ENCODE assay signal across 9 cellular contexts in the genomic region with DNA sequence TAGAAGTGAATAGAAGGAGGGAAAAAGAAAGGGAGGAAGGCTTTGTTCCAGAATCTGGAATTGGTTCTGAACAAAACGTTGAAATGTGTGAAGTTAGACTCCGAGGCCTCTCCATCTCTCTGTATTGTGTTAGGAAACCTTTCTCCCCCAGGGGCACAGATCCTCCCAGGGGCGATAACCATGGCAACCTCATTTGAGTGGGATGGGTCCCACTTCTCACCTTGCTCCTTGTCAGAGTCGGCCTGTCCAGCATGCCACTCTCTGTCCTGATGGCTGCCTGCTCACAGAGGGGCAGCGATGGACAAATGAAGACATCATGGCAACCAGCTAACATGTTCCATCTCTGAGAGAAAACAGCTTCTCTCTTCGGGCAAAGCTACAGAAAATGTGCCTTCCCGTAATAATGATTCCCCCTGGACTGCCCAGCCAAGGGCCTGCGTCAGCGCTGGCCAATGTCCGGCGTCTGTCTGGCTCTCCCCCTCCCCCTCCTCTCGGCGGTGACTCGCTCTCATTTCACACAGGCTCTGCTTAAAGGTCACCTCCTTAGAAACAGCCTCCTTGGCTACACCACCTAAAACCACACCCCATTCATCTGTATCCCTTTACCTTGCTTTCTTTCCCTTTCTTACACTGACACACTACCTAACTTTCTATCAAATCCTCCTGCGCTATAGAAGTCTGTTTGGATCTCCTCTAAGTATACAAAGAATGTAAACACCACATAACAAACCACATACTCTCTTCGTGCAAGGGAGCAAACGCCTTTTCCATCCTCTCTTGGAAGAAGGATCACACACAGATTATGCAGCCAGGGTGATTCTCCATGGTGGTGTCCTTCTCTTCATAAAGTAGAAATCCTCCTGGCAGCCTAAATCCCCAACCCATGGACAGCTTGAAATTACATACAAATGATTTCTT. TPM values are rescaled to one million over a fixed set of nuclear protein-coding genes. Genes with fewer than 3 reads are reported as not detected.
DNase-seq lines count a peak whose midpoint lies in the region; ATAC-seq and TF ChIP-seq lines count a peak whose summit lies in the region.
"Had no signal": no experiment of that assay in that cellular context is flagged by ENCODE, and none has a peak within 500 bp of the region (broad histone marks: within the 10 kb centered on the region; RNA-seq: fewer than 3 reads in every experiment).

No MANE protein-coding gene starts in this region.

- POLR2A ChIA-PET in naive thymus-derived CD4-positive, alpha-beta T cell (lab: Charles Lee) = interaction anchor here (1.3 kb wide), 1 partner anchor 11 kb away, joined by 3 read pairs; no protein-coding TSS in a partner anchor
- POLR2A ChIA-PET in RWPE1 (lab: Yijun Ruan, JAX; ENCODE audit: low non-redundant PET) = no interaction called here

- no peak for TF ChIP-seq POLR2A in esophagus muscularis mucosa (IDR thresholded peaks at IDR 0.05; ENCODE audit: low read depth)

- H3K9me3 Mint-ChIP-seq in naive thymus-derived CD4-positive, alpha-beta T cell = peaks cover 0 to 11% (median 2%) of the 10 kb centered on the region in 11 donors

- H3K27ac ChIP-seq in ACC112 (ENCODE audit: low read depth, low read length) (peak overlapping the region; percentile 39; the same call in 1 of the 2 replicates), esophagus muscularis mucosa (replicated peaks in 1 of 4) (peak overlapping the region; percentile 85 to 89 (median 86)), RWPE1 (no peak overlapping the region)
- H3K27ac ChIP-seq in naive thymus-derived CD4-positive, alpha-beta T cell (ENCODE audit: low read depth, low read length) = no peak overlapping the region

- H3K4me3 Mint-ChIP-seq in naive thymus-derived CD4-positive, alpha-beta T cell = no peak overlapping the region
- H3K4me3 Mint-ChIP-seq: activated naive CD8-positive, alpha-beta T cell treated with anti-CD3 and anti-CD28 coated beads, Interleukin-2, amount 10 ng/mL, durations not matched to agents 7 days and 5 days had no signal

- peaks cover 0 to 4% (median 0%) of the 10 kb centered on the region in 5 donors for H3K27me3 Mint-ChIP-seq in naive thymus-derived CD4-positive, alpha-beta T cell
- H3K27me3 Mint-ChIP-seq: activated naive CD8-positive, alpha-beta T cell treated with anti-CD3 and anti-CD28 coated beads, Interleukin-2, amount 10 ng/mL, durations not matched to agents 7 days and 5 days had no signal

- H3K36me3 ChIP-seq in ACC112 (ENCODE audit: insufficient read depth, low read length) (no peaks in the 10 kb centered on the region), esophagus muscularis mucosa (no peaks in the 10 kb centered on the region)
- no peaks in the 10 kb centered on the region for H3K36me3 ChIP-seq in naive thymus-derived CD4-positive, alpha-beta T cell (ENCODE audit: control insufficient read depth in 2 of 3, insufficient read depth in 3 of 3, low read length in 3 of 3)

- H3K79me2 ChIP-seq in ACC112 (ENCODE audit: control insufficient read depth, insufficient read depth, low read length, unreplicated experiment) = no peaks in the 10 kb centered on the region

- H3K4me1 ChIP-seq in ACC112 (ENCODE audit: control insufficient read depth, insufficient read depth, low read length, unreplicated experiment) (peaks cover 13% of the 10 kb centered on the region), esophagus muscularis mucosa (peaks cover 0 to 28% (median 24%) of the 10 kb centered on the region in 4 donors)
- peaks cover 10 to 18% of the 10 kb centered on the region in 2 donors for H3K4me1 ChIP-seq in naive thymus-derived CD4-positive, alpha-beta T cell (ENCODE audit: control insufficient read depth in 2 of 2, insufficient read depth in 2 of 2, low read length in 2 of 2)

- peaks cover 0 to 15% (median 8%) of the 10 kb centered on the region in 5 donors for H3K36me3 Mint-ChIP-seq in naive thymus-derived CD4-positive, alpha-beta T cell

- H3K9me3 ChIP-seq in esophagus muscularis mucosa = no peaks in the 10 kb centered on the region
- H3K9me3 ChIP-seq in naive thymus-derived CD4-positive, alpha-beta T cell (ENCODE audit: control insufficient read depth in 2 of 3, low read length in 3 of 3) = no peaks in the 10 kb centered on the region

- TF ChIP-seq CTCF in esophagus muscularis mucosa (IDR thresholded peaks at IDR 0.05) (no peak), RWPE1 (conservative IDR thresholded peaks at IDR 0.05; ENCODE audit: low read depth) (no peak)

- WGBS in esophagus muscularis mucosa = 29% methylated on average over 17 of the region's 17 CpGs

- no peaks in the 10 kb centered on the region for H3K27me3 ChIP-seq in ACC112 (ENCODE audit: insufficient read depth, low read length)
- H3K27me3 ChIP-seq in esophagus muscularis mucosa = no peaks in the 10 kb centered on the region
- no peaks in the 10 kb centered on the region for H3K27me3 ChIP-seq in naive thymus-derived CD4-positive, alpha-beta T cell (ENCODE audit: control insufficient read depth in 2 of 2, insufficient read depth in 2 of 2, low read length in 2 of 2)

- H3K4me1 Mint-ChIP-seq in naive thymus-derived CD4-positive, alpha-beta T cell = peaks cover 14 to 40% (median 32%) of the 10 kb centered on the region in 7 donors

- CTCF ChIA-PET in naive thymus-derived CD4-positive, alpha-beta T cell (lab: Charles Lee) = no interaction called here
- CTCF ChIA-PET in RWPE1 (lab: Yijun Ruan, JAX) = no interaction called here

- H2AFZ ChIP-seq in ACC112 (ENCODE audit: low read length, unreplicated experiment) = peak overlapping the region; percentile 97

- intact Hi-C loops in esophagus muscularis mucosa (cut with DNase I) = no loop called here
- intact Hi-C loops in naive thymus-derived CD4-positive, alpha-beta T cell (cut with micrococcal nuclease) = loop anchor here in 1 of 2 donors (1.0 kb wide), 1 partner anchor 10 kb away; no protein-coding TSS in a partner anchor

- peak overlapping the region in 5 of 9 donors; percentile 17 to 85 (median 23) for H3K27ac Mint-ChIP-seq in naive thymus-derived CD4-positive, alpha-beta T cell
- H3K27ac Mint-ChIP-seq: activated naive CD8-positive, alpha-beta T cell treated with anti-CD3 and anti-CD28 coated beads, Interleukin-2, amount 10 ng/mL, durations not matched to agents 7 days and 5 days had no signal

- no peak for ATAC-seq in naive thymus-derived CD4-positive, alpha-beta T cell
- no peak for ATAC-seq in GM21576 (IDR thresholded peaks at IDR 0.05; ENCODE audit: unreplicated experiment)

- peak; percentile 21 for TF ChIP-seq EP300 in esophagus muscularis mucosa (IDR thresholded peaks at IDR 0.05)

- DNase-seq in NCI-H146 (lab: John Stamatoyannopoulos, UW) = peak; percentile 75
- DNase-seq in esophagus muscularis mucosa (ENCODE audit: extremely low spot score) = peak; percentile 95
- no peak for DNase-seq in naive thymus-derived CD4-positive, alpha-beta T cell
- no peak for DNase-seq in HK-2 (ENCODE audit: unreplicated experiment)
- DNase-seq in epidermal melanocyte (ENCODE audit: insufficient read length, low spot score) = no peak
- no peak for DNase-seq in RWPE1 (ENCODE audit: low spot score)
- DNase-seq: activated naive CD8-positive, alpha-beta T cell treated with anti-CD3 and anti-CD28 coated beads, Interleukin-2, amount 10 ng/mL, durations not matched to agents 7 days and 5 days had no signal

- H3K4me3 ChIP-seq in ACC112 (ENCODE audit: low read depth, low read length) (peak overlapping the region; percentile 62), esophagus muscularis mucosa (peak overlapping the region; percentile 17 to 43 (median 27))
- H3K4me3 ChIP-seq in naive thymus-derived CD4-positive, alpha-beta T cell (ENCODE audit: low read length) = no peak overlapping the region

RNA-seq across cellular contexts. Expression of a gene that starts 32.1 kb away (rescaled TPM):
- 10 to 100 TPM; 32.3 to 45.4 (median 34.8) TPM for total RNA-seq in esophagus muscularis mucosa
- 10 to 100 TPM; 84.1 to 98.8 (median 91.4) TPM for total RNA-seq in naive thymus-derived CD4-positive, alpha-beta T cell
- polyA plus RNA-seq in naive thymus-derived CD4-positive, alpha-beta T cell = 10 to 100 TPM; 51.4 to 71.2 TPM

Comparison
In these comparisons a context has a peak if more than half of its experiments do, and no peak if none do; other contexts are left out.
1. H3K27ac ChIP-seq: peak in ACC112 (single experiment) and esophagus muscularis mucosa (4 of 4); none in naive thymus-derived CD4-positive, alpha-beta T cell (single experiment) and RWPE1 (single experiment).
2. DNase-seq: peak in NCI-H146 (single experiment) and esophagus muscularis mucosa (single experiment); none in naive thymus-derived CD4-positive, alpha-beta T cell (0 of 9), HK-2 (single experiment), epidermal melanocyte (single experiment) and RWPE1 (single experiment).